10 cellular contexts compared by ENCODE assay signal in the genomic region with DNA sequence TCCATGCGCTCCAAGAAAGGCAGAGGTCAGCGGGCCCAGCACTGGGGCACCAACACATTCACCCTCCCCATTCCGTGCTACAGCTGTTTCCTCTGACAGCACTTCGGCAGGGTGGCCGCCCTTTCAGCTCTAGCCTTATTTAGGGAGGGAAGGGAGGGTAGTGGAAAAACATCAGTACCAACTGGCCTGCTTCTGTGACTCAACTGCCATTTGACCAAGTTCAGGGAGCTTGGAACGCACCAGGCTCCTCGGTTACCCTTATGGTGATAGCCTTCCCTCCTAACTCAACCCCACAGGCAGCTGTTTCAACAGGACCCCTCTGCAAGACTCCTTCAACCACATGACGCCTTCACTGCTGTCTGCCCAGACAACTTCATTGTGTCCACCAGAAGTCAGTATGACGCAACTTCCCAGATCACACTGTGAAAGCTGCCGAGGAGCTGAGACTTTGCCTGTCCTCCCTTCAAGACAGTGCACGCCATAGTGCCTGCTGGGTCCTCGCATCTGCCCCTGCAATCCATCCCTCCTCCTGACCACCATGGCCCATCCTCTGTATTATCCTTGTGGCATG.
DNase-seq lines count a peak whose midpoint lies in the region; ATAC-seq and TF ChIP-seq lines count a peak whose summit lies in the region.
"Had no signal": no experiment of that assay in that cellular context is flagged by ENCODE, and none has a peak within 500 bp of the region (broad histone marks: within the 10 kb centered on the region; RNA-seq: fewer than 3 reads in every experiment).

No MANE protein-coding gene starts in this region.

- TF ChIP-seq RAD21 in SK-N-SH (IDR thresholded peaks at IDR 0.05; ENCODE audit: low read length): no peak

- TF ChIP-seq POLR2A in uterus (IDR thresholded peaks at IDR 0.05): no peak

- no peaks in the 10 kb centered on the region for H3K9me2 ChIP-seq in SK-N-SH

- H3K4me1 ChIP-seq in SK-N-SH (ENCODE audit: control insufficient read depth in 1 of 2, insufficient read depth in 2 of 2, low read depth in 1 of 2, low read length in 1 of 2): peaks cover 31 to 47% of the 10 kb centered on the region in 2 experiments
- H3K4me1 ChIP-seq in uterus: peaks cover 9 to 15% of the 10 kb centered on the region in 2 donors

- no peak overlapping the region for H3K9ac ChIP-seq in SK-N-SH

- H3K4me2 ChIP-seq in SK-N-SH: no peak overlapping the region

- POLR2A ChIA-PET in SK-N-SH (lab: Yijun Ruan, JAX): no interaction called here

- no peak overlapping the region for H2AFZ ChIP-seq in SK-N-SH (ENCODE audit: low read depth)

- intact Hi-C loops in uterus (cut with DNase I; ENCODE audit: low total_unique reads): no loop called here

- TF ChIP-seq EP300 in SK-N-SH (IDR thresholded peaks at IDR 0.05; ENCODE audit: borderline replicate concordance in 1 of 2, low read depth in 1 of 2, low read length in 1 of 2): no peak

- H3K36me3 ChIP-seq in SK-N-SH (replicated peaks in 1 of 2; ENCODE audit: control insufficient read depth in 1 of 2, insufficient read depth in 2 of 2, low read length in 1 of 2) (peaks cover 61% of the 10 kb centered on the region in 2 experiments), uterus (no peaks in the 10 kb centered on the region)

- 98% methylated on average over 12 of the region's 12 CpGs for WGBS in SK-N-SH (ENCODE audit: low lambda C conversion rate)

- peaks cover 90% of the 10 kb centered on the region; the same call in 1 of the 2 replicates for H3K79me2 ChIP-seq in SK-N-SH (ENCODE audit: insufficient read depth)

- H3K27me3 ChIP-seq in SK-N-SH (ENCODE audit: insufficient read depth): no peaks in the 10 kb centered on the region
- H3K27me3 ChIP-seq in uterus: no peaks in the 10 kb centered on the region
- H3K27me3 ChIP-seq: neutrophil had no signal

- H3K27me3 Mint-ChIP-seq in nephron (ENCODE audit: low read depth): no peaks in the 10 kb centered on the region

- H3K9me3 Mint-ChIP-seq in nephron: no peaks in the 10 kb centered on the region

- H3K27ac Mint-ChIP-seq in nephron: peak overlapping the region; percentile 96 to 99 (median 98)

- peak overlapping the region; percentile 47 to 53; a peak in 3 of 4 replicates for H3K27ac ChIP-seq in SK-N-SH (ENCODE audit: low read depth in 2 of 2, low read length in 1 of 2)
- H3K27ac ChIP-seq in uterus: peak overlapping the region; percentile 76 to 86
- H3K27ac ChIP-seq: neutrophil had no signal

- no peaks in the 10 kb centered on the region for H4K20me1 ChIP-seq in SK-N-SH (ENCODE audit: insufficient read depth)

- H3K4me3 Mint-ChIP-seq in nephron: peak overlapping the region; percentile 31 to 36 (median 31)

- H3K4me3 ChIP-seq in SK-N-SH (ENCODE audit: low read depth in 2 of 2, low read length in 1 of 2): no peak overlapping the region
- no peak overlapping the region for H3K4me3 ChIP-seq in fibroblast of villous mesenchyme (ENCODE audit: low read depth, low read length)
- H3K4me3 ChIP-seq in uterus: no peak overlapping the region

- CTCF ChIA-PET in SK-N-SH (lab: Yijun Ruan, JAX): interaction anchor here (1.8 to 13.1 kb wide), 8 partner anchors 13 to 179 kb away, joined by 6 to 231 read pairs (median 126); a partner anchor contains a TSS

- TF ChIP-seq CTCF in SK-N-SH (IDR thresholded peaks at IDR 0.05): no peak
- no peak for TF ChIP-seq CTCF in fibroblast of villous mesenchyme (IDR thresholded peaks at IDR 0.05; ENCODE audit: insufficient read depth, low read depth, low read length)
- TF ChIP-seq CTCF in nephron (IDR thresholded peaks at IDR 0.05; ENCODE audit: unreplicated experiment in 3 of 3): no peak
- no peak for TF ChIP-seq CTCF in uterus (IDR thresholded peaks at IDR 0.05)

- H3K4me1 Mint-ChIP-seq in nephron: peaks cover 84% of the 10 kb centered on the region

- H3K36me3 Mint-ChIP-seq in nephron (ENCODE audit: low read depth): peaks cover 35% of the 10 kb centered on the region

- H3K9me3 ChIP-seq in SK-N-SH (no peaks in the 10 kb centered on the region), uterus (no peaks in the 10 kb centered on the region)
- H3K9me3 ChIP-seq: neutrophil had no signal

- ATAC-seq in SK-N-SH treated with all-trans-retinoic acid at 6 μM for 48 hours (no peak), GM18858 (IDR thresholded peaks at IDR 0.05; ENCODE audit: unreplicated experiment) (no peak)

- H3F3A ChIP-seq in SK-N-SH (replicated peaks; ENCODE audit: insufficient read depth): peaks cover 54% of the 10 kb centered on the region

- DNase-seq in SK-N-SH (no peak), fibroblast of villous mesenchyme (ENCODE audit: low read depth) (peak; percentile 63), uterus (no peak), ureter (ENCODE audit: low spot score) (no peak), glomerular visceral epithelial cell (ENCODE audit: extremely low spot score) (no peak)
- DNase-seq: NCI-H69 had no signal

TF ChIP-seq in SK-N-SH, 30 proteins besides CTCF, POLR2A, EP300 and RAD21 (continues in another document):
- TF ChIP-seq RFX5 (IDR thresholded peaks at IDR 0.05; ENCODE audit: low read length): no peak
- TF ChIP-seq YY1 (IDR thresholded peaks at IDR 0.05; ENCODE audit: low read depth): no peak
- TF ChIP-seq FOXM1 (IDR thresholded peaks at IDR 0.05; ENCODE audit: low read depth): no peak
- TF ChIP-seq ELF1 (IDR thresholded peaks at IDR 0.05): no peak
- TF ChIP-seq, protein P1, sequence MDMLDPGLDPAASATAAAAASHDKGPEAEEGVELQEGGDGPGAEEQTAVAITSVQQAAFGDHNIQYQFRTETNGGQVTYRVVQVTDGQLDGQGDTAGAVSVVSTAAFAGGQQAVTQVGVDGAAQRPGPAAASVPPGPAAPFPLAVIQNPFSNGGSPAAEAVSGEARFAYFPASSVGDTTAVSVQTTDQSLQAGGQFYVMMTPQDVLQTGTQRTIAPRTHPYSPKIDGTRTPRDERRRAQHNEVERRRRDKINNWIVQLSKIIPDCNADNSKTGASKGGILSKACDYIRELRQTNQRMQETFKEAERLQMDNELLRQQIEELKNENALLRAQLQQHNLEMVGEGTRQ (IDR thresholded peaks at IDR 0.05; ENCODE audit: borderline replicate concordance, low read depth, low read length): no peak
- no peak for TF ChIP-seq NFIC (IDR thresholded peaks at IDR 0.05; ENCODE audit: borderline replicate concordance)
- TF ChIP-seq TCF12 (IDR thresholded peaks at IDR 0.05): no peak

TF ChIP-seq in SK-N-SH treated with all-trans-retinoic acid at 6 μM for 48 hours, 23 proteins besides CTCF, POLR2A, EP300 and RAD21:
- TF ChIP-seq, protein P2, sequence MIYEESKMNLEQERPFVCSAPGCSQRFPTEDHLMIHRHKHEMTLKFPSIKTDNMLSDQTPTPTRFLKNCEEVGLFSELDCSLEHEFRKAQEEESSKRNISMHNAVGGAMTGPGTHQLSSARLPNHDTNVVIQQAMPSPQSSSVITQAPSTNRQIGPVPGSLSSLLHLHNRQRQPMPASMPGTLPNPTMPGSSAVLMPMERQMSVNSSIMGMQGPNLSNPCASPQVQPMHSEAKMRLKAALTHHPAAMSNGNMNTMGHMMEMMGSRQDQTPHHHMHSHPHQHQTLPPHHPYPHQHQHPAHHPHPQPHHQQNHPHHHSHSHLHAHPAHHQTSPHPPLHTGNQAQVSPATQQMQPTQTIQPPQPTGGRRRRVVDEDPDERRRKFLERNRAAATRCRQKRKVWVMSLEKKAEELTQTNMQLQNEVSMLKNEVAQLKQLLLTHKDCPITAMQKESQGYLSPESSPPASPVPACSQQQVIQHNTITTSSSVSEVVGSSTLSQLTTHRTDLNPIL (CRISPR knock-in tag; IDR thresholded peaks at IDR 0.05; ENCODE audit: low read depth): no peak
- TF ChIP-seq ZNF565 (CRISPR knock-in tag; conservative IDR thresholded peaks at IDR 0.05; ENCODE audit: low read depth): no peak
TF ChIP-seq in SK-N-SH treated with all-trans-retinoic acid at 6 μM for 48 hours: peak in this region for 0.
